ENCODE assay signal across 1 cellular context in the genomic region with DNA sequence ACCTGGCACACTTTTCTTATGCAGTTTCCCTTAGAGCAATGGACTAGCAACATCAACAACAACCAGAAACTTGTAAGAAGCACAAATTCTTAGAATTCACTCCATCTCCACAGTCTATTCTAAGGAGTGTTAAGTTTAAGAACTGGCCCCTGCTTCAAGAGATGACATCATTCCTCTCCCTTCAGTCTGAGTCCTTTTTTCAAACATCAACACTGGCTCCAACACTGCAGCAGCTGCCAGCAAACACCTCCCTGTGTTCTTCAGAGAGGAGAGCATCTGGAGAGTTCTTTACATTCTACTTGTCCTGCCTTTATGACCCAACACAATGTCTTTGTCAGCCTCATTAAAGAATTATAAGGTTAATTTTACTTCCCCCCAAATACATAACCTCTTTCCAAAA.
TF ChIP-seq lines count a peak whose summit lies in the region.

No MANE protein-coding gene starts in this region.

TF ChIP-seq in IMR-90, 13 proteins besides CTCF, POLR2A, EP300 and RAD21:
- TF ChIP-seq, protein P1, sequence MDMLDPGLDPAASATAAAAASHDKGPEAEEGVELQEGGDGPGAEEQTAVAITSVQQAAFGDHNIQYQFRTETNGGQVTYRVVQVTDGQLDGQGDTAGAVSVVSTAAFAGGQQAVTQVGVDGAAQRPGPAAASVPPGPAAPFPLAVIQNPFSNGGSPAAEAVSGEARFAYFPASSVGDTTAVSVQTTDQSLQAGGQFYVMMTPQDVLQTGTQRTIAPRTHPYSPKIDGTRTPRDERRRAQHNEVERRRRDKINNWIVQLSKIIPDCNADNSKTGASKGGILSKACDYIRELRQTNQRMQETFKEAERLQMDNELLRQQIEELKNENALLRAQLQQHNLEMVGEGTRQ (IDR thresholded peaks at IDR 0.05; ENCODE audit: low read depth, low read length), result no peak
- TF ChIP-seq CEBPB (IDR thresholded peaks at IDR 0.05; ENCODE audit: low read depth, low read length) (no peak), SMC3 (IDR thresholded peaks at IDR 0.05; ENCODE audit: low read depth, low read length) (no peak), MXI1 (IDR thresholded peaks at IDR 0.05; ENCODE audit: borderline replicate concordance, low read depth, low read length) (no peak), MAZ (IDR thresholded peaks at IDR 0.05; ENCODE audit: borderline replicate concordance, low read depth, low read length) (no peak), NFE2L2 (IDR thresholded peaks at IDR 0.05; ENCODE audit: low read depth, low read length) (no peak), MAFK (IDR thresholded peaks at IDR 0.05; ENCODE audit: low read depth, low read length) (no peak), RCOR1 (IDR thresholded peaks at IDR 0.05; ENCODE audit: insufficient replicate concordance, low read length) (no peak), CHD1 (IDR thresholded peaks at IDR 0.05; ENCODE audit: low read depth, low read length) (no peak)
- TF ChIP-seq, protein P2, sequence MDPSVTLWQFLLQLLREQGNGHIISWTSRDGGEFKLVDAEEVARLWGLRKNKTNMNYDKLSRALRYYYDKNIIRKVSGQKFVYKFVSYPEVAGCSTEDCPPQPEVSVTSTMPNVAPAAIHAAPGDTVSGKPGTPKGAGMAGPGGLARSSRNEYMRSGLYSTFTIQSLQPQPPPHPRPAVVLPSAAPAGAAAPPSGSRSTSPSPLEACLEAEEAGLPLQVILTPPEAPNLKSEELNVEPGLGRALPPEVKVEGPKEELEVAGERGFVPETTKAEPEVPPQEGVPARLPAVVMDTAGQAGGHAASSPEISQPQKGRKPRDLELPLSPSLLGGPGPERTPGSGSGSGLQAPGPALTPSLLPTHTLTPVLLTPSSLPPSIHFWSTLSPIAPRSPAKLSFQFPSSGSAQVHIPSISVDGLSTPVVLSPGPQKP (IDR thresholded peaks at IDR 0.05; ENCODE audit: borderline replicate concordance, low read depth, low read length), result no peak
